In the genomic region with DNA sequence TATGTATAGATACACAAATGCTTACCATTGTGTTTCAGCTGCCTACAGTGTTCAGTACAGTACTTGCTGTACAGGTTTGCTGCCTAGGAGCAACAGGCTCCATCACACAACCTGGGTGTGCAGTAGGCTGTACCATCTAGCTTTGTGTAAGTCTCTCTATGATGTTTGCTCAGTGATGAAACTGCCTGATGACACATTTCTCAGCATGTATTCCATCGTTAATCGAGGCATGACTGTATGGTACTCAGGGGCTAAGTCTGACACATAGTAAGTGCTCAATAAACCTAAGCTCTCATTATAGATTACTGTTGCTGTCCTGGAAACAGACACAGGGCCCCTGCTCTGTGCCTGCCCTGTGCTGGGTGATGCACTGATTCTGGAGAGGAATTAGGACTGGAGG, we compare ENCODE assay signal across 30 cellular contexts. TPM values are rescaled to one million over a fixed set of nuclear protein-coding genes. Genes with fewer than 3 reads are reported as not detected.
A peak's percentile ranks its signal among the peaks of the same experiment; 100 is the strongest.
DNase-seq lines count a peak whose midpoint lies in the region; ATAC-seq, FAIRE-seq and TF ChIP-seq lines count a peak whose summit lies in the region.
"Had no signal": no experiment of that assay in that cellular context is flagged by ENCODE, and none has a peak within 500 bp of the region (broad histone marks: within the 10 kb centered on the region; RNA-seq: fewer than 3 reads in every experiment).

No MANE protein-coding gene starts in this region.

- in situ Hi-C loops in GM23248 (cut with MboI) = no loop called here
- in situ Hi-C loops in Panc1 (cut with HindIII; ENCODE audit: low pct_unique_long_range_greater_than_20kb, low sequenced_read_pairs) = no loop called here

- no peaks in the 10 kb centered on the region for H4K20me1 ChIP-seq in GM23248 (ENCODE audit: insufficient read depth)

- no peak for TF ChIP-seq EP300 in A549 (IDR thresholded peaks at IDR 0.05)

- FAIRE-seq in A549 (lab: Jason Lieb, UNC) = peak; percentile 73

- no peak overlapping the region for H3K9ac ChIP-seq in GM23248

- peaks cover 2% of the 10 kb centered on the region for H3K27me3 Mint-ChIP-seq in CD8-positive, alpha-beta T cell (ENCODE audit: low read depth)
- H3K27me3 Mint-ChIP-seq: activated CD4-positive, alpha-beta memory T cell treated with anti-CD3 and anti-CD28 coated beads for 36 hours had no signal

- no peak for TF ChIP-seq CTCF in A549 (IDR thresholded peaks at IDR 0.05)
- no peak for TF ChIP-seq CTCF in Panc1 (IDR thresholded peaks at IDR 0.05)
- no peak for TF ChIP-seq CTCF in CD8-positive, alpha-beta T cell (IDR thresholded peaks at IDR 0.05)

- no peaks in the 10 kb centered on the region for H3K79me2 ChIP-seq in GM23248 (ENCODE audit: insufficient read depth)

- peaks cover 11% of the 10 kb centered on the region; the same call in 1 of the 2 replicates for H3F3A ChIP-seq in GM23248 (ENCODE audit: insufficient read depth)

- no peaks in the 10 kb centered on the region for H3K36me3 ChIP-seq in GM23248 (ENCODE audit: low read depth)
- no peaks in the 10 kb centered on the region for H3K36me3 ChIP-seq in Panc1 (ENCODE audit: control insufficient read depth, insufficient read depth, low read length)
- H3K36me3 ChIP-seq in CD8-positive, alpha-beta T cell (ENCODE audit: insufficient read depth, low read length) = no peaks in the 10 kb centered on the region
- H3K36me3 ChIP-seq: esophagus muscularis mucosa, left lung, thoracic aorta had no signal

- DNase-seq in A549 (ENCODE audit: low read depth in 1 of 2, low spot score in 1 of 2) (peak; percentile 56 to 73), GM23248 (peak; percentile 80), Panc1 (ENCODE audit: low read depth, low spot score) (peak; percentile 55), NCI-H146 (lab: John Stamatoyannopoulos, UW) (no peak), NCI-H2196 treated with DMSO at 0.1 percent for 48 hours (lab: John Stamatoyannopoulos, UW; ENCODE audit: unreplicated experiment) (no peak), right cardiac atrium (no peak)
- DNase-seq in CD8-positive, alpha-beta T cell = no peak
- DNase-seq: ACHN; activated CD4-positive, alpha-beta memory T cell treated with anti-CD3 and anti-CD28 coated beads for 36 hours; activated gamma-delta T cell; activated T-cell treated with anti-CD3 and anti-CD28 coated beads for 4 hours; anterior cingulate cortex; CD4-positive, alpha-beta memory T cell; cerebellar nuclear complex; effector CD4-positive, alpha-beta T cell; H9; left lung; midbrain; NCI-H2171 treated with DMSO at 0.1 percent for 48 hours; NCI-H774; OCI-M1; posterior cingulate gyrus; stimulated activated naive CD4-positive, alpha-beta T cell had no signal

- no peak for TF ChIP-seq POLR2A in A549 (IDR thresholded peaks at IDR 0.05; ENCODE audit: low read length)

- H3K4me2 ChIP-seq in A549 (no peak overlapping the region), GM23248 (ENCODE audit: unreplicated experiment) (no peak overlapping the region)

- no peaks in the 10 kb centered on the region for H3K4me1 Mint-ChIP-seq in CD8-positive, alpha-beta T cell (ENCODE audit: low read depth)
- H3K4me1 Mint-ChIP-seq: CD4-positive, alpha-beta memory T cell; WTC11 had no signal

- no peak overlapping the region for H2AFZ ChIP-seq in GM23248

- intact Hi-C loops in Panc1 (cut with micrococcal nuclease; ENCODE audit: unreplicated experiment) = no loop called here
- intact Hi-C loops in CD8-positive, alpha-beta T cell (cut with DNase I, micrococcal nuclease) = no loop called here
- intact Hi-C loops in right cardiac atrium (cut with DNase I) = loop anchor here in 1 of 4 donors (10.0 kb wide), 1 partner anchor 51 kb away; no protein-coding TSS in a partner anchor

- H3K36me3 Mint-ChIP-seq in CD8-positive, alpha-beta T cell = no peaks in the 10 kb centered on the region
- H3K36me3 Mint-ChIP-seq: activated CD4-positive, alpha-beta memory T cell treated with anti-CD3 and anti-CD28 coated beads for 36 hours; CD4-positive, alpha-beta memory T cell; WTC11 had no signal

- H3K9me2 ChIP-seq in GM23248 (ENCODE audit: insufficient read depth) = no peaks in the 10 kb centered on the region

- peak; percentile 78 to 80 for ATAC-seq in A549
- peak; percentile 47; the same call in 1 of the 2 replicates for ATAC-seq in Panc1
- peak; percentile 81 for ATAC-seq in esophagus mucosa
- no peak for ATAC-seq in CD8-positive, alpha-beta T cell
- ATAC-seq in right cardiac atrium = no peak
- ATAC-seq: left lung, WTC11 had no signal

- H3K9me3 Mint-ChIP-seq in CD8-positive, alpha-beta T cell = no peaks in the 10 kb centered on the region
- H3K9me3 Mint-ChIP-seq: activated CD4-positive, alpha-beta memory T cell treated with anti-CD3 and anti-CD28 coated beads for 36 hours; CD4-positive, alpha-beta memory T cell; H9; nephron; WTC11 had no signal

- CTCF ChIA-PET in A549 (lab: Yijun Ruan, JAX) (interaction anchor here (0.7 to 1.6 kb wide), 2 partner anchors 82 to 114 kb away, joined by 3 to 5 read pairs; no protein-coding TSS in a partner anchor), Panc1 (lab: Charles Lee) (no interaction called here)
- CTCF ChIA-PET in CD8-positive, alpha-beta T cell (lab: Charles Lee) = no interaction called here

- H3K4me1 ChIP-seq in A549 = no peaks in the 10 kb centered on the region; the same call in 1 of the 3 replicates
- peaks cover 13% of the 10 kb centered on the region for H3K4me1 ChIP-seq in GM23248 (ENCODE audit: insufficient read depth)
- no peaks in the 10 kb centered on the region for H3K4me1 ChIP-seq in Panc1 (ENCODE audit: control insufficient read depth, insufficient read depth, low read length)
- no peaks in the 10 kb centered on the region for H3K4me1 ChIP-seq in CD8-positive, alpha-beta T cell (ENCODE audit: insufficient read depth, low read length)
- H3K4me1 ChIP-seq in right cardiac atrium (ENCODE audit: control insufficient read depth, insufficient read depth, low read length) = no peaks in the 10 kb centered on the region
- H3K4me1 ChIP-seq: left lung had no signal

- no peak for TF ChIP-seq RAD21 in A549 (conservative IDR thresholded peaks at IDR 0.05 in 1 of 2, IDR thresholded peaks at IDR 0.05 in 1 of 2)

- H3K27ac Mint-ChIP-seq in CD8-positive, alpha-beta T cell = no peak overlapping the region
- H3K27ac Mint-ChIP-seq: activated CD4-positive, alpha-beta memory T cell treated with anti-CD3 and anti-CD28 coated beads for 36 hours; nephron; WTC11 had no signal

- H3K9me3 ChIP-seq in A549 = no peaks in the 10 kb centered on the region
- no peaks in the 10 kb centered on the region for H3K9me3 ChIP-seq in GM23248 (ENCODE audit: low read depth)
- H3K9me3 ChIP-seq in Panc1 (ENCODE audit: control insufficient read depth, insufficient read depth, low read depth, low read length) = no peaks in the 10 kb centered on the region
- no peaks in the 10 kb centered on the region for H3K9me3 ChIP-seq in CD8-positive, alpha-beta T cell (ENCODE audit: low read length)
- no peaks in the 10 kb centered on the region for H3K9me3 ChIP-seq in right cardiac atrium (ENCODE audit: control insufficient read depth, low read length)
- H3K9me3 ChIP-seq: esophagus muscularis mucosa, left lung, thoracic aorta had no signal

- no TSS peak for BruUV-seq in Panc1 (replicated peaks; lab: Mats Ljungman, UMichigan)

- no peak overlapping the region for H3K4me3 ChIP-seq in A549
- H3K4me3 ChIP-seq in GM23248 = no peak overlapping the region
- H3K4me3 ChIP-seq in Panc1 (ENCODE audit: low read depth in 2 of 2, low read length in 2 of 2) = no peak overlapping the region
- H3K4me3 ChIP-seq in CD8-positive, alpha-beta T cell (ENCODE audit: low read depth, low read length) = no peak overlapping the region
- no peak overlapping the region for H3K4me3 ChIP-seq in right cardiac atrium (ENCODE audit: low read length)
- H3K4me3 ChIP-seq: esophagus muscularis mucosa, left lung, skin epidermis, thoracic aorta had no signal

- POLR2A ChIA-PET in A549 (lab: Yijun Ruan, JAX) (interaction anchor here (1.0 kb wide), 1 partner anchor 114 kb away, joined by 3 read pairs; no protein-coding TSS in a partner anchor), Panc1 (lab: Charles Lee) (no interaction called here)
- POLR2A ChIA-PET in CD8-positive, alpha-beta T cell (lab: Charles Lee) = no interaction called here

- 0% methylated on average over 2 of the region's 2 CpGs for WGBS in A549 (ENCODE audit: missing lambda C conversion rate)
- WGBS in GM23248 (ENCODE audit: low coverage in 1 of 2, low lambda C conversion rate in 2 of 2, missing lambda C conversion rate in 2 of 2), 2 experiments = 21 to 26% methylated on average over 2 of the region's 2 CpGs
- 82% methylated on average over 2 of the region's 2 CpGs for WGBS in right cardiac atrium

- H3K4me3 Mint-ChIP-seq in CD8-positive, alpha-beta T cell = no peak overlapping the region
- H3K4me3 Mint-ChIP-seq: activated CD4-positive, alpha-beta memory T cell treated with anti-CD3 and anti-CD28 coated beads for 36 hours; CD4-positive, alpha-beta memory T cell; H9; nephron; WTC11 had no signal

- H3K27me3 ChIP-seq in GM23248 (replicated peaks; ENCODE audit: insufficient read depth) (no peaks in the 10 kb centered on the region), Panc1 (ENCODE audit: control insufficient read depth, insufficient read depth, low read length) (no peaks in the 10 kb centered on the region), right cardiac atrium (ENCODE audit: control insufficient read depth, insufficient read depth) (no peaks in the 10 kb centered on the region)
- no peaks in the 10 kb centered on the region for H3K27me3 ChIP-seq in CD8-positive, alpha-beta T cell (ENCODE audit: insufficient read depth, low read length)
- H3K27me3 ChIP-seq: esophagus muscularis mucosa, left lung had no signal

- H3K27ac ChIP-seq in A549 (peak overlapping the region; percentile 34 to 40; a peak in 5 of 6 replicates), GM23248 (no peak overlapping the region), Panc1 (ENCODE audit: low read length) (no peak overlapping the region), right cardiac atrium (ENCODE audit: low read length) (no peak overlapping the region)
- no peak overlapping the region for H3K27ac ChIP-seq in CD8-positive, alpha-beta T cell (ENCODE audit: low read depth, low read length)
- H3K27ac ChIP-seq: esophagus muscularis mucosa, left lung, skin epidermis, thoracic aorta had no signal

RNA-seq across cellular contexts. Expression of a gene that starts 18.1 kb away (rescaled TPM):
- polyA plus RNA-seq in A549 (2011; rRNA removed) (0.34 and 0.38 TPM in 2 replicates), A549 (2017; fragmentation: RNase III; extraction: RNeasy Plus Mini Kit Qiagen cat#74134 plus additional on column Dnase treatment) (0.44 to 0.54 TPM (median 0.46 TPM) in 3 replicates), GM23248 (2016; fragmentation: Nextera tagmentation; extraction: Ambion mirVana) (0.29 and 0.33 TPM in 2 replicates), right cardiac atrium (9.9 TPM)
- polyA plus RNA-seq in A549 (2012; cell fraction: cytosol; rRNA removed) = 0.82 and 1.0 TPM in 2 replicates
- polyA plus RNA-seq in A549 (2012; cell fraction: nucleus; rRNA removed) = 1.5 and 1.7 TPM in 2 replicates
- 0.37 and 0.44 TPM in 2 replicates for polyA minus RNA-seq in A549 (2011; rRNA and poly(A)+ RNA removed)
- total RNA-seq in GM23248 (2014; rRNA removed; shearing (Covaris generic)) = 0.54 and 1.0 TPM in 2 replicates
- total RNA-seq in Panc1 (2021; ENCODE audit: unreplicated experiment) (2.7 TPM), esophagus mucosa (not detected), right cardiac atrium (10 to 100 TPM in 2 of 4 donors, 1 to 10 TPM in 2; 9.8 to 13.3 (median 10.8) TPM)
- 2.9 TPM for polyA plus RNA-seq in Panc1 (2012; ENCODE audit: insufficient read length)
- under 1 TPM; 0.08 to 0.31 TPM for total RNA-seq in CD8-positive, alpha-beta T cell
- total RNA-seq: activated CD4-positive, alpha-beta memory T cell treated with anti-CD3 and anti-CD28 coated beads for 36 hours; CD4-positive, alpha-beta memory T cell; T-helper 2 cell treated with Interferon-gamma antibody and Interleukin-4, amounts not matched to agents 100 ng/mL and 5 ng/mL, for 36 hours had no signal
- polyA plus RNA-seq: CD4-positive, alpha-beta memory T cell had no signal

Comparison
In these comparisons a context has a peak if more than half of its experiments do, and no peak if none do; other contexts are left out.
1. ATAC-seq: peak in A549 (2 of 2), Panc1 (single experiment) and esophagus mucosa (single experiment); none in CD8-positive, alpha-beta T cell (single experiment) and right cardiac atrium (0 of 2).
2. DNase-seq: peak in A549 (2 of 2), GM23248 (single experiment) and Panc1 (single experiment); none in CD8-positive, alpha-beta T cell (0 of 7), NCI-H146 (single experiment), NCI-H2196 treated with DMSO at 0.1 percent for 48 hours (single experiment) and right cardiac atrium (0 of 3).
3. H3K27ac ChIP-seq: peak in A549 (2 of 2); none in GM23248 (single experiment), Panc1 (single experiment), CD8-positive, alpha-beta T cell (single experiment) and right cardiac atrium (single experiment).